In genomic region chr17:40375786-40376185, GRCh38 we compare ENCODE assay signal across 8 cellular contexts. TPM values are rescaled to one million over a fixed set of nuclear protein-coding genes. Genes with fewer than 3 reads are reported as not detected.
"Had no signal": no experiment of that assay in that cellular context is flagged by ENCODE, and none has a peak within 500 bp of the region (broad histone marks: within the 10 kb centered on the region; RNA-seq: fewer than 3 reads in every experiment).

No MANE protein-coding gene starts in this region.

RNA-seq across cellular contexts. Expression of gene GJD3, which starts 11.2 kb away (rescaled TPM):
- total RNA-seq: activated B cell treated with CpG ODN at 0.5 μM for 24 hours; activated CD8-positive, alpha-beta memory T cell treated with anti-CD3 and anti-CD28 coated beads, Interleukin-2, amount 10 ng/mL, durations not matched to agents 7 days and 5 days; activated CD8-positive, alpha-beta T cell treated with anti-CD3 and anti-CD28 coated beads for 36 hours; ascending aorta; T-cell; T-helper 1 cell treated with Interleukin-12 subunit alpha and Interleukin-12 subunit beta and Interleukin-4 antibody, amounts not matched to agents 30 ng/mL and 1 ng/mL, for 36 hours; T-helper 17 cell; T-helper 2 cell treated with Interferon-gamma antibody and Interleukin-4, amounts not matched to agents 100 ng/mL and 5 ng/mL, for 36 hours had no signal
